20 cellular contexts compared by ENCODE assay signal in genomic region chr3:123783050-123783724, GRCh38.
DNase-seq lines count a peak whose midpoint lies in the region; ATAC-seq and TF ChIP-seq lines count a peak whose summit lies in the region.
"Had no signal": no experiment of that assay in that cellular context is flagged by ENCODE, and none has a peak within 500 bp of the region (broad histone marks: within the 10 kb centered on the region; RNA-seq: fewer than 3 reads in every experiment).

No MANE protein-coding gene starts in this region.

- no peak overlapping the region for H3K4me3 ChIP-seq in PC-3 (ENCODE audit: low read length)
- H3K4me3 ChIP-seq in smooth muscle cell = no peak overlapping the region
- H3K4me3 ChIP-seq: body of pancreas, GM23338 had no signal

- BruUV-seq in PC-3 (replicated peaks; lab: Mats Ljungman, UMichigan) = no TSS peak

- intact Hi-C loops in PC-3 (cut with micrococcal nuclease) = loop anchor here (5.0 kb wide), 1 partner anchor 51 kb away; no protein-coding TSS in a partner anchor

- DNase-seq in HT-29 (ENCODE audit: low spot score) = peak; percentile 44
- peak; percentile 7 for DNase-seq in PC-3
- DNase-seq in left lobe of liver (ENCODE audit: low spot score) = no peak
- DNase-seq in smooth muscle cell (lab: John Stamatoyannopoulos, UW; ENCODE audit: unreplicated experiment) = no peak
- no peak for DNase-seq in stimulated activated CD4-positive, alpha-beta T cell treated with anti-CD3 and anti-CD28 coated beads, Interleukin-1b, Interleukin-23, amount 100 ng/mL, for 48 hours
- DNase-seq: activated CD4-positive, alpha-beta T cell treated with anti-CD3 and anti-CD28 coated beads for 48 hours; activated naive CD8-positive, alpha-beta T cell treated with anti-CD3 and anti-CD28 coated beads, Interleukin-2, amount 10 ng/mL, durations not matched to agents 7 days and 5 days; body of pancreas; CD4-positive, CD25-positive, alpha-beta regulatory T cell; DMS153; effector memory CD8-positive, alpha-beta T cell; glutamatergic neuron; NCI-H1105; NCI-H2081 treated with DMSO at 0.1 percent for 48 hours; T-cell had no signal

- peaks cover 17% of the 10 kb centered on the region for H3K4me1 ChIP-seq in PC-3 (ENCODE audit: insufficient read depth, low read length)
- peaks cover 15% of the 10 kb centered on the region for H3K4me1 ChIP-seq in smooth muscle cell (ENCODE audit: low read depth)

- POLR2A ChIA-PET in PC-3 (lab: Charles Lee; ENCODE audit: unreplicated experiment) = no interaction called here

- H3K4me2 ChIP-seq in PC-3 (ENCODE audit: low read length) (no peak overlapping the region), smooth muscle cell (no peak overlapping the region)
- H3K4me2 ChIP-seq: GM23338, KMS-11 had no signal

- H4K20me1 ChIP-seq in PC-3 (ENCODE audit: low read length) (no peaks in the 10 kb centered on the region), smooth muscle cell (ENCODE audit: low read depth) (no peaks in the 10 kb centered on the region)

- peak; percentile 66 for ATAC-seq in PC-3
- peak; percentile 73 for ATAC-seq in left lobe of liver
- ATAC-seq in GM19463 (IDR thresholded peaks at IDR 0.05; ENCODE audit: unreplicated experiment) = no peak
- no peak for ATAC-seq in HG03280 (IDR thresholded peaks at IDR 0.05; ENCODE audit: unreplicated experiment)
- ATAC-seq: body of pancreas; effector memory CD8-positive, alpha-beta T cell; GM23338; stimulated activated memory B cell treated with anti-CD40 and anti-IgM and Interleukin-4, amounts not matched to agents 10 μg/mL and 1 μg/mL and 100 μg/mL, for 72 hours; T-cell had no signal

- H3F3A ChIP-seq in PC-3 (ENCODE audit: low read length, unreplicated experiment) (no peaks in the 10 kb centered on the region), smooth muscle cell (ENCODE audit: low read depth) (peaks cover 15% of the 10 kb centered on the region)

- H3K9me2 ChIP-seq in PC-3 (replicated peaks; ENCODE audit: low read length) = no peaks in the 10 kb centered on the region

- H3K36me3 ChIP-seq in PC-3 (ENCODE audit: low read depth, low read length) (no peaks in the 10 kb centered on the region), smooth muscle cell (ENCODE audit: low read depth) (no peaks in the 10 kb centered on the region)

- H3K9me3 ChIP-seq in PC-3 (ENCODE audit: low read length) (no peaks in the 10 kb centered on the region), smooth muscle cell (replicated peaks; ENCODE audit: low read depth) (no peaks in the 10 kb centered on the region)
- H3K9me3 ChIP-seq: body of pancreas had no signal

- WGBS in smooth muscle cell (ENCODE audit: low lambda C conversion rate) = 43% methylated on average over 1 of the region's 1 CpG

- H3K27me3 ChIP-seq in PC-3 (ENCODE audit: low read length) = no peaks in the 10 kb centered on the region
- H3K27me3 ChIP-seq in smooth muscle cell (ENCODE audit: low read depth) = no peaks in the 10 kb centered on the region
- H3K27me3 ChIP-seq: body of pancreas had no signal

- H3K9ac ChIP-seq in PC-3 (ENCODE audit: low read length) = no peak overlapping the region
- H3K9ac ChIP-seq in smooth muscle cell (ENCODE audit: low read depth) = no peak overlapping the region
- H3K9ac ChIP-seq: KMS-11 had no signal

- H3K79me2 ChIP-seq in PC-3 (ENCODE audit: low read length) (no peaks in the 10 kb centered on the region), smooth muscle cell (ENCODE audit: low read depth) (no peaks in the 10 kb centered on the region)

- CTCF ChIA-PET in PC-3 (lab: Charles Lee) = no interaction called here

- H2AFZ ChIP-seq in PC-3 (ENCODE audit: low read length) (no peak overlapping the region), smooth muscle cell (ENCODE audit: low read depth) (no peak overlapping the region)
- H2AFZ ChIP-seq: GM23338 had no signal

- no peak overlapping the region for H3K27ac ChIP-seq in PC-3 (ENCODE audit: low read length)
- peak overlapping the region; percentile 86 for H3K27ac ChIP-seq in smooth muscle cell (ENCODE audit: low read depth)
- H3K27ac ChIP-seq: KMS-11 had no signal

- TF ChIP-seq CTCF in PC-3 (conservative IDR thresholded peaks at IDR 0.05; ENCODE audit: low read depth, low read length) (no peak), smooth muscle cell (IDR thresholded peaks at IDR 0.05; ENCODE audit: borderline replicate concordance, insufficient read depth, poor library complexity, severe bottlenecking) (no peak)

Comparison
In these comparisons a context has a peak if more than half of its experiments do, and no peak if none do; other contexts are left out.
1. DNase-seq: peak in HT-29 (single experiment) and PC-3 (single experiment); none in left lobe of liver (single experiment), smooth muscle cell (single experiment) and stimulated activated CD4-positive, alpha-beta T cell treated with anti-CD3 and anti-CD28 coated beads, Interleukin-1b, Interleukin-23, amount 100 ng/mL, for 48 hours (single experiment).
2. ATAC-seq: peak in PC-3 (single experiment) and left lobe of liver (single experiment); none in GM19463 (single experiment) and HG03280 (single experiment).